In the genomic region with DNA sequence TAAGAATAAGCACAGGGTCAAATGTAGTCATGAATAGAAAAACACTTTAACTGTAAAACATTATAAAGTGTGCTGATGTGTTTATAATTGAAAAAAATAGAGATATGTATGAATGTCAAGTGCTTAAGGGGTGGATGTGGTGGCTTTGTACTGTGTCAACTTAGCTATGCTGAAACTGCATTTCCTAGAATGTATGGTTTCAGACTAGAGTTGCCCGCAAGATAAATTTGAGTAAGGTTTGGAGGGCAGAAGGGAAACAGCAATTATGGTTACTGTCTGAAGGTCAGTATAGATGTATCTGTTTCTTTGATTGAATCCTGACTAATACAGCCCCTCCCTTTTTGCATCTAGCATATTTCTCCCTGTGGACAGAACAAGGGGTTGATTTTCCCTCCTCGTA, we compare ENCODE assay signal across 1 cellular context.
TF ChIP-seq lines count a peak whose summit lies in the region.

No MANE protein-coding gene starts in this region.

TF ChIP-seq in GM23338, 12 proteins besides CTCF, POLR2A, EP300 and RAD21 (continued from another document):
- TF ChIP-seq, protein P1, sequence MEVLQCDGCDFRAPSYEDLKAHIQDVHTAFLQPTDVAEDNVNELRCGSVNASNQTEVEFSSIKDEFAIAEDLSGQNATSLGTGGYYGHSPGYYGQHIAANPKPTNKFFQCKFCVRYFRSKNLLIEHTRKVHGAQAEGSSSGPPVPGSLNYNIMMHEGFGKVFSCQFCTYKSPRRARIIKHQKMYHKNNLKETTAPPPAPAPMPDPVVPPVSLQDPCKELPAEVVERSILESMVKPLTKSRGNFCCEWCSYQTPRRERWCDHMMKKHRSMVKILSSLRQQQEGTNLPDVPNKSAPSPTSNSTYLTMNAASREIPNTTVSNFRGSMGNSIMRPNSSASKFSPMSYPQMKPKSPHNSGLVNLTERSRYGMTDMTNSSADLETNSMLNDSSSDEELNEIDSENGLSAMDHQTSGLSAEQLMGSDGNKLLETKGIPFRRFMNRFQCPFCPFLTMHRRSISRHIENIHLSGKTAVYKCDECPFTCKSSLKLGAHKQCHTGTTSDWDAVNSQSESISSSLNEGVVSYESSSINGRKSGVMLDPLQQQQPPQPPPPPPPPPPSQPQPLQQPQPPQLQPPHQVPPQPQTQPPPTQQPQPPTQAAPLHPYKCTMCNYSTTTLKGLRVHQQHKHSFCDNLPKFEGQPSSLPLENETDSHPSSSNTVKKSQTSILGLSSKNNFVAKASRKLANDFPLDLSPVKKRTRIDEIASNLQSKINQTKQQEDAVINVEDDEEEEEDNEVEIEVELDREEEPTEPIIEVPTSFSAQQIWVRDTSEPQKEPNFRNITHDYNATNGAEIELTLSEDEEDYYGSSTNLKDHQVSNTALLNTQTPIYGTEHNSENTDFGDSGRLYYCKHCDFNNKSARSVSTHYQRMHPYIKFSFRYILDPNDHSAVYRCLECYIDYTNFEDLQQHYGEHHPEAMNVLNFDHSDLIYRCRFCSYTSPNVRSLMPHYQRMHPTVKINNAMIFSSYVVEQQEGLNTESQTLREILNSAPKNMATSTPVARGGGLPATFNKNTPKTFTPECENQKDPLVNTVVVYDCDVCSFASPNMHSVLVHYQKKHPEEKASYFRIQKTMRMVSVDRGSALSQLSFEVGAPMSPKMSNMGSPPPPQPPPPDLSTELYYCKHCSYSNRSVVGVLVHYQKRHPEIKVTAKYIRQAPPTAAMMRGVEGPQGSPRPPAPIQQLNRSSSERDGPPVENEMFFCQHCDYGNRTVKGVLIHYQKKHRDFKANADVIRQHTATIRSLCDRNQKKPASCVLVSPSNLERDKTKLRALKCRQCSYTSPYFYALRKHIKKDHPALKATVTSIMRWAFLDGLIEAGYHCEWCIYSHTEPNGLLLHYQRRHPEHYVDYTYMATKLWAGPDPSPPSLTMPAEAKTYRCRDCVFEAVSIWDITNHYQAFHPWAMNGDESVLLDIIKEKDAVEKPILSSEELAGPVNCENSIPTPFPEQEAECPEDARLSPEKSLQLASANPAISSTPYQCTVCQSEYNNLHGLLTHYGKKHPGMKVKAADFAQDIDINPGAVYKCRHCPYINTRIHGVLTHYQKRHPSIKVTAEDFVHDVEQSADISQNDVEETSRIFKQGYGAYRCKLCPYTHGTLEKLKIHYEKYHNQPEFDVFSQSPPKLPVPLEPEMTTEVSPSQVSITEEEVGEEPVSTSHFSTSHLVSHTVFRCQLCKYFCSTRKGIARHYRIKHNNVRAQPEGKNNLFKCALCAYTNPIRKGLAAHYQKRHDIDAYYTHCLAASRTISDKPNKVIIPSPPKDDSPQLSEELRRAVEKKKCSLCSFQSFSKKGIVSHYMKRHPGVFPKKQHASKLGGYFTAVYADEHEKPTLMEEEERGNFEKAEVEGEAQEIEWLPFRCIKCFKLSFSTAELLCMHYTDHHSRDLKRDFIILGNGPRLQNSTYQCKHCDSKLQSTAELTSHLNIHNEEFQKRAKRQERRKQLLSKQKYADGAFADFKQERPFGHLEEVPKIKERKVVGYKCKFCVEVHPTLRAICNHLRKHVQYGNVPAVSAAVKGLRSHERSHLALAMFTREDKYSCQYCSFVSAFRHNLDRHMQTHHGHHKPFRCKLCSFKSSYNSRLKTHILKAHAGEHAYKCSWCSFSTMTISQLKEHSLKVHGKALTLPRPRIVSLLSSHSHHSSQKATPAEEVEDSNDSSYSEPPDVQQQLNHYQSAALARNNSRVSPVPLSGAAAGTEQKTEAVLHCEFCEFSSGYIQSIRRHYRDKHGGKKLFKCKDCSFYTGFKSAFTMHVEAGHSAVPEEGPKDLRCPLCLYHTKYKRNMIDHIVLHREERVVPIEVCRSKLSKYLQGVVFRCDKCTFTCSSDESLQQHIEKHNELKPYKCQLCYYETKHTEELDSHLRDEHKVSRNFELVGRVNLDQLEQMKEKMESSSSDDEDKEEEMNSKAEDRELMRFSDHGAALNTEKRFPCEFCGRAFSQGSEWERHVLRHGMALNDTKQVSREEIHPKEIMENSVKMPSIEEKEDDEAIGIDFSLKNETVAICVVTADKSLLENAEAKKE (CRISPR knock-in tag; IDR thresholded peaks at IDR 0.05) = no peak
- TF ChIP-seq NANOG (IDR thresholded peaks at IDR 0.05; ENCODE audit: borderline replicate concordance) (no peak), EZH2phosphoT487 (IDR thresholded peaks at IDR 0.05; ENCODE audit: unreplicated experiment) (no peak)
